Comparison of ENCODE assay signal across 8 cellular contexts in genomic region chr18:62523255-62523588, GRCh38. TPM values are rescaled to one million over a fixed set of nuclear protein-coding genes. Genes with fewer than 3 reads are reported as not detected.
DNase-seq lines count a peak whose midpoint lies in the region; ATAC-seq, FAIRE-seq and TF ChIP-seq lines count a peak whose summit lies in the region.

No MANE protein-coding gene starts in this region.

- H3K27me3 ChIP-seq in RWPE2 (ENCODE audit: insufficient read depth, poor library complexity, severe bottlenecking) (no peaks in the 10 kb centered on the region), right cardiac atrium (ENCODE audit: control insufficient read depth, insufficient read depth) (no peaks in the 10 kb centered on the region), small intestine (ENCODE audit: control insufficient read depth in 2 of 2, insufficient read depth in 2 of 2, low read length in 2 of 2) (no peaks in the 10 kb centered on the region), MM.1S (replicated peaks; ENCODE audit: insufficient read depth, low read length) (peaks cover 56% of the 10 kb centered on the region)

- H3K4me3 ChIP-seq in GM12864 (ENCODE audit: low read depth, low read length) (peak overlapping the region; percentile 96), RWPE2 (ENCODE audit: severe bottlenecking) (peak overlapping the region; percentile 68), right cardiac atrium (ENCODE audit: low read length) (peak overlapping the region; percentile 59), small intestine (ENCODE audit: low read depth in 1 of 2, low read length in 2 of 2) (peak overlapping the region; percentile 97 to 99), MM.1S (ENCODE audit: low read length) (no peak overlapping the region)

- FAIRE-seq in small intestine (lab: Jason Lieb, UNC): no peak

- no peak overlapping the region for H2AFZ ChIP-seq in MM.1S (ENCODE audit: low read length)

- no peak for DNase-seq in GM12864 (ENCODE audit: low read depth)
- no peak for DNase-seq in RWPE2 (ENCODE audit: low spot score)
- DNase-seq in right cardiac atrium: no peak
- DNase-seq in small intestine: no peak
- DNase-seq in ureter (ENCODE audit: low spot score): no peak
- DNase-seq in stimulated activated CD4-positive, alpha-beta T cell treated with anti-CD3 and anti-CD28 coated beads, Interleukin-4, amount 100 ng/mL, for 1 hour: no peak
- DNase-seq in MM.1S: no peak
- no peak for DNase-seq in foreskin melanocyte

- H3K9ac ChIP-seq in MM.1S (ENCODE audit: low read length): no peak overlapping the region

- WGBS in right cardiac atrium: under 1% methylated on average over 62 of the region's 62 CpGs
- WGBS in small intestine, 3 donors: 0 to 2% (median 1%) methylated on average over 10 to 62 of the region's 62 CpGs

- no peaks in the 10 kb centered on the region for H4K20me1 ChIP-seq in MM.1S (ENCODE audit: insufficient read depth, low read length)

- intact Hi-C loops in right cardiac atrium (cut with DNase I): loop anchor here in 3 of 4 donors (5.0 kb wide), 1 partner anchor 96 kb away; no protein-coding TSS in a partner anchor

- 0 out of 2 replicates have a peak, but pooled peaks cover 6% of the 10 kb centered on the region for H3F3A ChIP-seq in MM.1S (ENCODE audit: insufficient read depth, low read length)

- H3K27ac ChIP-seq in RWPE2 (ENCODE audit: poor library complexity, severe bottlenecking) (peak overlapping the region; percentile 87), right cardiac atrium (ENCODE audit: low read length) (peak overlapping the region; percentile 91), small intestine (ENCODE audit: low read depth in 1 of 2, low read length in 1 of 2) (peak overlapping the region; percentile 98 to 99), MM.1S (ENCODE audit: low read length) (no peak overlapping the region; the same call in 1 of the 2 replicates)

- no peaks in the 10 kb centered on the region for H3K9me3 ChIP-seq in RWPE2 (ENCODE audit: severe bottlenecking)
- no peaks in the 10 kb centered on the region for H3K9me3 ChIP-seq in right cardiac atrium (ENCODE audit: control insufficient read depth, low read length)
- no peaks in the 10 kb centered on the region for H3K9me3 ChIP-seq in small intestine (ENCODE audit: control insufficient read depth, low read depth)
- no peaks in the 10 kb centered on the region for H3K9me3 ChIP-seq in MM.1S (replicated peaks; ENCODE audit: insufficient read depth, low read length)

- H3K36me3 ChIP-seq in RWPE2 (ENCODE audit: low read depth): no peaks in the 10 kb centered on the region
- no peaks in the 10 kb centered on the region for H3K36me3 ChIP-seq in small intestine (ENCODE audit: control insufficient read depth in 2 of 2, insufficient read depth in 2 of 2, low read length in 2 of 2)
- H3K36me3 ChIP-seq in MM.1S (replicated peaks; ENCODE audit: insufficient read depth, low read length): no peaks in the 10 kb centered on the region

- H3K4me2 ChIP-seq in MM.1S (ENCODE audit: low read depth, low read length): no peak overlapping the region

- TF ChIP-seq CTCF in GM12864 (IDR thresholded peaks at IDR 0.05; ENCODE audit: low read depth, low read length, missing control alignments) (no peak), RWPE2 (IDR thresholded peaks at IDR 0.05; ENCODE audit: poor library complexity, severe bottlenecking) (no peak), MM.1S (IDR thresholded peaks at IDR 0.05; ENCODE audit: low read length) (no peak)

- H3K4me1 ChIP-seq in RWPE2 (ENCODE audit: insufficient read depth, poor library complexity, severe bottlenecking) (peaks cover 13% of the 10 kb centered on the region), right cardiac atrium (ENCODE audit: control insufficient read depth, insufficient read depth, low read length) (no peaks in the 10 kb centered on the region), small intestine (ENCODE audit: control insufficient read depth in 2 of 2, insufficient read depth in 1 of 2, low read depth in 1 of 2, low read length in 1 of 2) (no peaks in the 10 kb centered on the region), MM.1S (ENCODE audit: low read length) (peaks cover 6% of the 10 kb centered on the region; the same call in 1 of the 2 replicates)

- no peaks in the 10 kb centered on the region for H3K79me2 ChIP-seq in MM.1S (ENCODE audit: low read length)

- H3K9me2 ChIP-seq in MM.1S (replicated peaks; ENCODE audit: insufficient read depth, low read length): no peaks in the 10 kb centered on the region

- ATAC-seq in RWPE2 (ENCODE audit: low read depth): no peak
- ATAC-seq in right cardiac atrium: no peak

RNA-seq across cellular contexts. Expression of gene ZCCHC2, which starts 0.4 kb away (rescaled TPM):
- total RNA-seq in right cardiac atrium (10 to 100 TPM; 14.0 to 21.7 (median 18.4) TPM), ureter (36.8 TPM)
- polyA plus RNA-seq in right cardiac atrium (5.4 TPM), small intestine (1 to 10 TPM; 5.1 to 8.7 (median 7.9) TPM)
